ENCODE assay signal across 1 cellular context in genomic region chr20:8205996-8206395, GRCh38.
TF ChIP-seq lines count a peak whose summit lies in the region.

No MANE protein-coding gene starts in this region.

TF ChIP-seq in HepG2, 621 proteins besides CTCF, POLR2A, EP300 and RAD21 (continued from another document and continues in another):
- no peak for TF ChIP-seq ZNF138 (CRISPR knock-in tag; IDR thresholded peaks at IDR 0.05; ENCODE audit: low read depth)
- TF ChIP-seq STAG1 (CRISPR knock-in tag; IDR thresholded peaks at IDR 0.05), result peak; percentile 44
- TF ChIP-seq ZNF839 (CRISPR knock-in tag; IDR thresholded peaks at IDR 0.05; ENCODE audit: borderline replicate concordance), result no peak
- no peak for TF ChIP-seq E2F5 (CRISPR knock-in tag; conservative IDR thresholded peaks at IDR 0.05)
- TF ChIP-seq ZBTB7A (CRISPR knock-in tag; IDR thresholded peaks at IDR 0.05), result no peak
- peak; percentile 72 for TF ChIP-seq ZNF317 (CRISPR knock-in tag; IDR thresholded peaks at IDR 0.05)
- TF ChIP-seq KAT2B (IDR thresholded peaks at IDR 0.05; ENCODE audit: borderline replicate concordance, low read depth, low read length), result no peak
- TF ChIP-seq ZNF264 (CRISPR knock-in tag; IDR thresholded peaks at IDR 0.05), result peak; percentile 65; the same call in 1 of the 2 replicates
- no peak for TF ChIP-seq GABPA (IDR thresholded peaks at IDR 0.05; ENCODE audit: low read depth, low read length)
- TF ChIP-seq GABPA (CRISPR knock-in tag; IDR thresholded peaks at IDR 0.05; ENCODE audit: low read depth), result peak; percentile 43; the same call in 1 of the 2 replicates
- peak; percentile 92 for TF ChIP-seq ZGPAT (CRISPR knock-in tag; IDR thresholded peaks at IDR 0.05)
- TF ChIP-seq YEATS2 (CRISPR knock-in tag; IDR thresholded peaks at IDR 0.05; ENCODE audit: borderline replicate concordance), result peak; percentile 40; the same call in 1 of the 2 replicates
- TF ChIP-seq AFF4 (CRISPR knock-in tag; IDR thresholded peaks at IDR 0.05), result 0 out of 2 replicates have a peak, but pooled peaks have one; percentile 32
- no peak for TF ChIP-seq CENPX (CRISPR knock-in tag; IDR thresholded peaks at IDR 0.05)
- no peak for TF ChIP-seq RFXANK (CRISPR knock-in tag; IDR thresholded peaks at IDR 0.05)
- TF ChIP-seq ZNF83 (CRISPR knock-in tag; IDR thresholded peaks at IDR 0.05; ENCODE audit: borderline replicate concordance), result no peak
- TF ChIP-seq PLSCR1 (CRISPR knock-in tag; IDR thresholded peaks at IDR 0.05; ENCODE audit: borderline replicate concordance), result no peak
- TF ChIP-seq FOXP1 (IDR thresholded peaks at IDR 0.05), result peak; percentile 36; the same call in 1 of the 2 replicates
- TF ChIP-seq FOXP1 (CRISPR knock-in tag; IDR thresholded peaks at IDR 0.05), result peak; percentile 97
- peak; percentile 93 for TF ChIP-seq FOXO1 (CRISPR knock-in tag; IDR thresholded peaks at IDR 0.05)
- TF ChIP-seq CHD4 (IDR thresholded peaks at IDR 0.05; ENCODE audit: borderline replicate concordance, low read length), result peak; percentile 24; the same call in 1 of the 2 replicates
- TF ChIP-seq HOXA9 (CRISPR knock-in tag; IDR thresholded peaks at IDR 0.05; ENCODE audit: borderline replicate concordance), result no peak
- no peak for TF ChIP-seq UBTF (CRISPR knock-in tag; IDR thresholded peaks at IDR 0.05)
- TF ChIP-seq HNF4A (CRISPR knock-in tag; IDR thresholded peaks at IDR 0.05), result peak; percentile 97
- TF ChIP-seq ZNF331 (CRISPR knock-in tag; IDR thresholded peaks at IDR 0.05), result peak; percentile 88; the same call in 1 of the 2 replicates
- TF ChIP-seq ZSCAN22 (CRISPR knock-in tag; IDR thresholded peaks at IDR 0.05), result no peak
- TF ChIP-seq KMT2B (CRISPR knock-in tag; IDR thresholded peaks at IDR 0.05), result peak; percentile 75
- TF ChIP-seq ZBTB21 (CRISPR knock-in tag; IDR thresholded peaks at IDR 0.05), result 0 out of 2 replicates have a peak, but pooled peaks have one; percentile 27
- 0 out of 2 replicates have a peak, but pooled peaks have one; percentile 45 for TF ChIP-seq DRAP1 (CRISPR knock-in tag; IDR thresholded peaks at IDR 0.05)
- TF ChIP-seq KAT7 (CRISPR knock-in tag; IDR thresholded peaks at IDR 0.05; ENCODE audit: borderline replicate concordance), result 0 out of 2 replicates have a peak, but pooled peaks have one; percentile 61
- peak; percentile 100 for TF ChIP-seq RXRB (CRISPR knock-in tag; IDR thresholded peaks at IDR 0.05; ENCODE audit: borderline replicate concordance)
- TF ChIP-seq ZNF224 (CRISPR knock-in tag; IDR thresholded peaks at IDR 0.05), result no peak
- no peak for TF ChIP-seq PLRG1 (conservative IDR thresholded peaks at IDR 0.05)
- 0 out of 2 replicates have a peak, but pooled peaks have one; percentile 33 for TF ChIP-seq MAFF (IDR thresholded peaks at IDR 0.05; ENCODE audit: low read depth, low read length)
- TF ChIP-seq NR2C2 (CRISPR knock-in tag; IDR thresholded peaks at IDR 0.05; ENCODE audit: borderline replicate concordance), result peak; percentile 68
- TF ChIP-seq ARNT2 (CRISPR knock-in tag; IDR thresholded peaks at IDR 0.05; ENCODE audit: low read depth), result 0 out of 2 replicates have a peak, but pooled peaks have one; percentile 31
- TF ChIP-seq NCOR1 (IDR thresholded peaks at IDR 0.05; ENCODE audit: borderline replicate concordance, low read length), result peak; percentile 84; the same call in 1 of the 2 replicates
- TF ChIP-seq PAXIP1 (CRISPR knock-in tag; conservative IDR thresholded peaks at IDR 0.05), result peak; percentile 95
- peak in 1 of 2 experiments; percentile 80; a peak in 1 of 4 replicates for TF ChIP-seq KLF16 (CRISPR knock-in tag; IDR thresholded peaks at IDR 0.05)
- peak; percentile 98 for TF ChIP-seq AHDC1 (CRISPR knock-in tag; IDR thresholded peaks at IDR 0.05; ENCODE audit: borderline replicate concordance)
- TF ChIP-seq ISL2 (CRISPR knock-in tag; IDR thresholded peaks at IDR 0.05), result peak; percentile 94
- TF ChIP-seq ZNF784 (CRISPR knock-in tag; IDR thresholded peaks at IDR 0.05; ENCODE audit: borderline replicate concordance), result no peak
- TF ChIP-seq CHD2 (IDR thresholded peaks at IDR 0.05; ENCODE audit: low read depth, low read length), result no peak
- TF ChIP-seq SOX5 (CRISPR knock-in tag; IDR thresholded peaks at IDR 0.05; ENCODE audit: borderline replicate concordance), result peak; percentile 98
- no peak for TF ChIP-seq MEIS2 (CRISPR knock-in tag; IDR thresholded peaks at IDR 0.05)
